Comparison of ENCODE assay signal across 1 cellular context in genomic region chr1:152034654-152035405, GRCh38.
TF ChIP-seq lines count a peak whose summit lies in the region.

No MANE protein-coding gene starts in this region.

TF ChIP-seq in K562, 482 proteins besides CTCF, POLR2A, EP300 and RAD21 (continued from another document and continues in another):
- TF ChIP-seq DNMT1 (IDR thresholded peaks at IDR 0.05) (no peak), NFRKB (IDR thresholded peaks at IDR 0.05; ENCODE audit: low read depth) (no peak), PRMT5 (CRISPR knock-in tag; IDR thresholded peaks at IDR 0.05) (no peak), NKRF (IDR thresholded peaks at IDR 0.05; ENCODE audit: borderline replicate concordance) (no peak), ZNF408 (CRISPR knock-in tag; IDR thresholded peaks at IDR 0.05; ENCODE audit: low read depth) (no peak), STAG1 (CRISPR knock-in tag; IDR thresholded peaks at IDR 0.05; ENCODE audit: borderline replicate concordance) (no peak), ETS2 (tag; IDR thresholded peaks at IDR 0.05; ENCODE audit: borderline replicate concordance, poor library complexity, severe bottlenecking) (no peak), NFE2 (IDR thresholded peaks at IDR 0.05; ENCODE audit: low read depth) (no peak), SIN3B (IDR thresholded peaks at IDR 0.05; ENCODE audit: low read depth) (no peak), BCLAF1 (IDR thresholded peaks at IDR 0.05; ENCODE audit: borderline replicate concordance in 1 of 2, control insufficient read depth in 1 of 2, low read depth in 2 of 2, low read length in 1 of 2) (peak in 1 of 2 experiments; percentile 32; a peak in 1 of 4 replicates), MAFK (IDR thresholded peaks at IDR 0.05; ENCODE audit: low read length) (peak; percentile 36; the same call in 1 of the 2 replicates), JUNB (CRISPR knock-in tag; conservative IDR thresholded peaks at IDR 0.05) (no peak), FOSL1 (tag; conservative IDR thresholded peaks at IDR 0.05) (peak; percentile 56), CBX5 (IDR thresholded peaks at IDR 0.05; ENCODE audit: borderline replicate concordance, low read depth) (no peak), POLR2H (tag; IDR thresholded peaks at IDR 0.05; ENCODE audit: low read depth) (peak; percentile 89), RFX5 (IDR thresholded peaks at IDR 0.05; ENCODE audit: low read depth, low read length) (no peak), MLLT1 (IDR thresholded peaks at IDR 0.05) (peak in 1 of 2 experiments; percentile 43; a peak in 1 of 4 replicates), LEF1 (IDR thresholded peaks at IDR 0.05) (peak; percentile 80), DMBX1 (CRISPR knock-in tag; IDR thresholded peaks at IDR 0.05; ENCODE audit: borderline replicate concordance) (no peak), NONO (IDR thresholded peaks at IDR 0.05; ENCODE audit: low read depth in 2 of 2, low read length in 1 of 2) (0 out of 4 replicates have a peak, but pooled peaks of 1 of the 2 experiments have one; percentile 19), ZNF778 (CRISPR knock-in tag; IDR thresholded peaks at IDR 0.05) (no peak), TBP (optimal IDR thresholded peaks at IDR 0.05; ENCODE audit: low read depth, low read length) (peak; percentile 38), CC2D1A (IDR thresholded peaks at IDR 0.05) (no peak), CEBPG (CRISPR knock-in tag; IDR thresholded peaks at IDR 0.05) (peak; percentile 96), CEBPG (tag; conservative IDR thresholded peaks at IDR 0.05 in 1 of 2, IDR thresholded peaks at IDR 0.05 in 1 of 2) (peak in 1 of 2 experiments; percentile 74; a peak in 2 of 4 replicates), ZNF766 (CRISPR knock-in tag; conservative IDR thresholded peaks at IDR 0.05) (no peak; the same call in 1 of the 2 replicates), TFAP4 (CRISPR knock-in tag; IDR thresholded peaks at IDR 0.05; ENCODE audit: borderline replicate concordance) (no peak), ZNF449 (CRISPR knock-in tag; IDR thresholded peaks at IDR 0.05) (no peak), POLR2AphosphoS5 (IDR thresholded peaks at IDR 0.05; ENCODE audit: control insufficient read depth, insufficient read depth, low read depth, low read length) (peak; percentile 24), TCF3 (CRISPR knock-in tag; IDR thresholded peaks at IDR 0.05) (no peak; the same call in 1 of the 2 replicates), CEBPZ (IDR thresholded peaks at IDR 0.05; ENCODE audit: borderline replicate concordance, low read depth, low read length) (no peak), ZBTB33 (CRISPR knock-in tag; IDR thresholded peaks at IDR 0.05) (no peak), ZNF146 (CRISPR knock-in tag; IDR thresholded peaks at IDR 0.05; ENCODE audit: unreplicated experiment) (no peak), TFAM (CRISPR knock-in tag; conservative IDR thresholded peaks at IDR 0.05) (no peak), YY1 (IDR thresholded peaks at IDR 0.05; ENCODE audit: borderline replicate concordance in 1 of 3, control insufficient read depth in 1 of 3, extremely low read depth in 1 of 3, insufficient read depth in 3 of 3, insufficient read length in 1 of 3, insufficient replicate concordance in 2 of 3, low read depth in 1 of 3, low read length in 2 of 3) (no peak), RNF219 (CRISPR knock-in tag; IDR thresholded peaks at IDR 0.05) (no peak), MAFG (tag; conservative IDR thresholded peaks at IDR 0.05) (no peak; the same call in 1 of the 2 replicates), HNRNPL (IDR thresholded peaks at IDR 0.05; ENCODE audit: low read depth, low read length) (no peak), PYGO2 (tag; IDR thresholded peaks at IDR 0.05) (no peak), PTRF (tag; IDR thresholded peaks at IDR 0.05) (no peak), NR4A1 (CRISPR knock-in tag; IDR thresholded peaks at IDR 0.05) (no peak), NR4A1 (tag; IDR thresholded peaks at IDR 0.05) (no peak), TRIM24 (IDR thresholded peaks at IDR 0.05) (peak in 1 of 2 experiments; percentile 8; a peak in 2 of 4 replicates), XRCC4 (IDR thresholded peaks at IDR 0.05; ENCODE audit: extremely low read depth, insufficient read depth, insufficient read length) (no peak)
